ENCODE assay signal across 9 cellular contexts in the genomic region with DNA sequence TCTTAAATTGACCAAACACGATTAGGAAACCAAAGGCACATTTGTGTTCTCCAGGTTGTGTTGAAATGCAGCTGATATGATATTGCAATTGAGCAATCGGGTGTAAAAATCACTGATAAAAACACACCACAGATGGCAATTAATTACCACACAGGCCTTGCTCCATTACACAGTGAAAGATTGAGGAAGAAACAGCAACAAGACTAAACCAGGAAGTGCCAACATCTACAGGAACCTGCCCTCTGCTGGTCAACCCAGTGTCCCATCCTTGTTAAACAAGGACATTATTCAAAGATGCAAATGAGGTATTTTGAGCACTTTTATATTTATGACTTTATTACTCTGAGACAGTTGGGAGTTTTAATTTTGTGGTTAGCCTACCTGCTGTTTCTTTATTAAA.
DNase-seq lines count a peak whose midpoint lies in the region; ATAC-seq and TF ChIP-seq lines count a peak whose summit lies in the region.
"Had no signal": no experiment of that assay in that cellular context is flagged by ENCODE, and none has a peak within 500 bp of the region (broad histone marks: within the 10 kb centered on the region; RNA-seq: fewer than 3 reads in every experiment).

No MANE protein-coding gene starts in this region.

- H3K4me1 ChIP-seq in endodermal cell (ENCODE audit: control insufficient read depth, insufficient read depth, low read length) (no peaks in the 10 kb centered on the region), suprapubic skin (no peaks in the 10 kb centered on the region)

- WGBS in endodermal cell (ENCODE audit: insufficient coverage in 1 of 2, insufficient read length in 1 of 2), 2 experiments = 92% methylated on average over 2 of the region's 2 CpGs; no CpG with 5 or more reads in 1 of the 2 experiments
- 78% methylated on average over 2 of the region's 2 CpGs for WGBS in suprapubic skin

- H3K36me3 ChIP-seq in endodermal cell (ENCODE audit: control insufficient read depth, insufficient read depth, low read length) (no peaks in the 10 kb centered on the region), suprapubic skin (no peaks in the 10 kb centered on the region)

- H3K27ac Mint-ChIP-seq in endodermal cell = no peak overlapping the region
- no peak overlapping the region for H3K27ac Mint-ChIP-seq in osteocyte (ENCODE audit: unreplicated experiment)

- ATAC-seq in GM18517 (IDR thresholded peaks at IDR 0.05; ENCODE audit: unreplicated experiment) = no peak

- TF ChIP-seq POLR2A in suprapubic skin (IDR thresholded peaks at IDR 0.05) = no peak

- H3K4me3 ChIP-seq in endodermal cell (ENCODE audit: low read length) (no peak overlapping the region), suprapubic skin (no peak overlapping the region)

- no peak for TF ChIP-seq EP300 in suprapubic skin (IDR thresholded peaks at IDR 0.05)

- H3K9me3 Mint-ChIP-seq in endodermal cell (no peaks in the 10 kb centered on the region), osteocyte (ENCODE audit: unreplicated experiment) (peaks cover 4% of the 10 kb centered on the region)

- H3K4me1 Mint-ChIP-seq in endodermal cell = no peaks in the 10 kb centered on the region
- H3K4me1 Mint-ChIP-seq in osteocyte (ENCODE audit: unreplicated experiment) = peaks cover 1% of the 10 kb centered on the region

- H3K4me3 Mint-ChIP-seq in endodermal cell (no peak overlapping the region), osteocyte (ENCODE audit: unreplicated experiment) (no peak overlapping the region)

- no peak overlapping the region for H3K9ac ChIP-seq in endodermal cell (ENCODE audit: extremely low read depth, low read length, poor library complexity, severe bottlenecking)

- H3K27me3 Mint-ChIP-seq in endodermal cell (ENCODE audit: insufficient read depth) = no peaks in the 10 kb centered on the region
- no peaks in the 10 kb centered on the region for H3K27me3 Mint-ChIP-seq in osteocyte (ENCODE audit: unreplicated experiment)

- H3K9me3 ChIP-seq in endodermal cell (ENCODE audit: control insufficient read depth, low read length) (no peaks in the 10 kb centered on the region), suprapubic skin (no peaks in the 10 kb centered on the region)

- H3K27me3 ChIP-seq in endodermal cell (ENCODE audit: control insufficient read depth, insufficient read depth, low read length, poor library complexity, severe bottlenecking) = no peaks in the 10 kb centered on the region
- no peaks in the 10 kb centered on the region for H3K27me3 ChIP-seq in suprapubic skin

- H3K27ac ChIP-seq in endodermal cell (ENCODE audit: low read depth, low read length) (no peak overlapping the region), suprapubic skin (no peak overlapping the region)

- TF ChIP-seq CTCF in endodermal cell (conservative IDR thresholded peaks at IDR 0.05) (peak; percentile 83), osteocyte (IDR thresholded peaks at IDR 0.05) (peak; percentile 42), suprapubic skin (IDR thresholded peaks at IDR 0.05) (no peak)

- H3K36me3 Mint-ChIP-seq in endodermal cell (ENCODE audit: low read depth) (no peaks in the 10 kb centered on the region), osteocyte (ENCODE audit: unreplicated experiment) (no peaks in the 10 kb centered on the region)

- peak; percentile 13 to 29 for DNase-seq in NCI-H2081 (lab: John Stamatoyannopoulos, UW)
- DNase-seq in NCI-H2081 treated with DMSO at 0.1 percent for 48 hours (lab: John Stamatoyannopoulos, UW) = no peak
- peak; percentile 13 for DNase-seq in NCI-H524 treated with DMSO at 0.1 percent for 48 hours (lab: John Stamatoyannopoulos, UW)
- peak; percentile 80 for DNase-seq in endodermal cell
- DNase-seq in osteocyte (ENCODE audit: extremely low spot score, unreplicated experiment) = no peak
- no peak for DNase-seq in islet precursor cell
- DNase-seq in suprapubic skin (ENCODE audit: low spot score in 2 of 2) = no peak
- DNase-seq: activated gamma-delta T cell had no signal

Comparison
In these comparisons a context has a peak if more than half of its experiments do, and no peak if none do; other contexts are left out.
1. DNase-seq: peak in NCI-H2081 (2 of 2), NCI-H524 treated with DMSO at 0.1 percent for 48 hours (single experiment) and endodermal cell (single experiment); none in NCI-H2081 treated with DMSO at 0.1 percent for 48 hours (single experiment), osteocyte (single experiment), islet precursor cell (single experiment) and suprapubic skin (0 of 2).
2. CTCF ChIP-seq: peak in endodermal cell (single experiment) and osteocyte (single experiment); none in suprapubic skin (0 of 2).